16 cellular contexts compared by ENCODE assay signal in the genomic region with DNA sequence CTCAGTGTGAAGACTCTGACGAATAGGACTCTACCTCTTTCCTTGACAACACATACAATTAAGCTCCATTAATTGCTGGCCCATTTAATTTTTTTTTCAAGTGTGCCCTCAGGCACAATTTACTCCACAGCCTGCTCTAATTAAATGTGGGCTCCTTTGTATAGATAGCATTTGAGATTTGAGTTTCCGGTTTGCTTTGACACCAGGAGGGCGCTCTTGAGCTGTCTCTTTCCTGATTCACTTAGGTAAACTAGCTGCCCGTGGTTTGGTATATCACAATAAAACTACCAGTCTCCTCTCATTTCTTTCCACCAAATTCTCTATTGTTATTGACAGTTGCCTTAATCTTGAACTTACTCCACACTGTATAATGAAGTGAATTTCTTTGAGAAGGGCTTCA.
DNase-seq lines count a peak whose midpoint lies in the region; ATAC-seq and TF ChIP-seq lines count a peak whose summit lies in the region.
"Had no signal": no experiment of that assay in that cellular context is flagged by ENCODE, and none has a peak within 500 bp of the region (broad histone marks: within the 10 kb centered on the region; RNA-seq: fewer than 3 reads in every experiment).

No MANE protein-coding gene starts in this region.

- CTCF ChIA-PET in GM10248 (lab: Yijun Ruan, JAX), result interaction anchor here (0.6 kb wide), 1 partner anchor 596 kb away, joined by 3 read pairs; no protein-coding TSS in a partner anchor

- no peak for ATAC-seq in HG03175 (IDR thresholded peaks at IDR 0.05; ENCODE audit: unreplicated experiment)

- peak; percentile 8 for TF ChIP-seq CTCF in GM10248 (IDR thresholded peaks at IDR 0.05; ENCODE audit: control extremely low read depth, extremely low read depth, low read depth, missing control alignments)
- no peak for TF ChIP-seq CTCF in foreskin fibroblast (IDR thresholded peaks at IDR 0.05; ENCODE audit: low read depth, low read length)

- no peak overlapping the region for H3K4me3 ChIP-seq in Jurkat, Clone E6-1 (ENCODE audit: low read length)
- H3K4me3 ChIP-seq in foreskin fibroblast (ENCODE audit: low read depth in 1 of 2, low read length in 2 of 2), result no peak overlapping the region
- H3K4me3 ChIP-seq: cardiac muscle cell, GM23248, Peyer's patch, tibial nerve had no signal

- POLR2A ChIA-PET in GM10248 (lab: Yijun Ruan, JAX), result no interaction called here

- DNase-seq in GM10248 (ENCODE audit: extremely low spot score) (no peak), RPMI8226 (peak; percentile 8), iPS DF 19.7 (ENCODE audit: low read depth, low spot score) (peak; percentile 42), NK-92 (lab: John Stamatoyannopoulos, UW; ENCODE audit: unreplicated experiment) (no peak), foreskin fibroblast (no peak), superior temporal gyrus (ENCODE audit: extremely low spot score) (no peak)
- DNase-seq in Jurkat, Clone E6-1 (ENCODE audit: low read depth, low spot score), result peak; percentile 11
- DNase-seq: activated CD8-positive, alpha-beta memory T cell treated with anti-CD3 and anti-CD28 coated beads for 24 hours; activated naive CD4-positive, alpha-beta T cell; GM23248; NCI-H2171 treated with DMSO at 0.1 percent for 48 hours; occipital lobe; Peyer's patch had no signal

Comparison
In these comparisons a context has a peak if more than half of its experiments do, and no peak if none do; other contexts are left out.
1. DNase-seq: peak in Jurkat, Clone E6-1 (single experiment), RPMI8226 (single experiment) and iPS DF 19.7 (single experiment); none in GM10248 (single experiment), NK-92 (single experiment), foreskin fibroblast (0 of 2) and superior temporal gyrus (single experiment).